1 cellular context compared by ENCODE assay signal in the genomic region with DNA sequence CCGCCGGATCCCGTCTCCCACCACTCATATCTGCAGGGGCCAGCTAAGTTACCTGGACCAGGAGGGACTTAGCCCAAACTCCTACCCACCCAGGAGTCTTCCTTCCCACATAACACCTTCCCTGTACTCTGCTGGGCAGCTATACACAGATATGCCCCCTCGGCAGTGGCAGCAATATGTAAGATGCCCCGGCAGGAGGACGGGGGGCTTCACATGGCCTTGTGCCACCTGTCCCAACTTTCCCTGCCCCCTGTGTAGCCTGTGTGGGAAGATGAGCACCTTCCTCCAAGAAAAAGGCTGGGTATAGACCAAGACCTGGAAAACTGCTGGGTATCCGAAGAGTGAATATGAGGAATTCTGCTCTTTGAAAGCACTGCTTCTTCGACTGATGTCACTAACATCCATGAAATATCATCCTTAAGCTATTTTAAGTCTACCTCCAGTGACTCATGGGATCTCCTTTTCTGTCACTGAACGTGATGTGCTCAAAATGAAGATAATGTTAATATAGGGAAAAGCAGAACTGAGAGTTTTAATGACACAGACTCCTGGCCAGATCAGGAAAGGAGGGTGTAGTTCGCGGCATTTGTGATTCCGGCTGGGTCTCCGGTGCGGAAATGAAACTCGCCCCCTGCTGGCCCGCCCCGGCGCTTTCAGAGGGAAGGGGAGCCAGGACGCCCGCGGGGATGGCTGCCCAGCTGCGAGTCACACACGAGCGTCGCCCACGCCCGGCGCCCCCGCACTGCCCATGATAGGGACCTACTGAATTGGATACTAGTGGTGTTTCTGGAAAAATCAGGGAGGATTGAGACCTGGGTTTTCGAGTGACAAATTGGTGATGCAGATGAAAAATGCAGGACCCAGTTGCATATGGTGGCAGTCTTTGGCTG.
TF ChIP-seq lines count a peak whose summit lies in the region.

No MANE protein-coding gene starts in this region.

TF ChIP-seq in GM12878, 131 proteins besides CTCF, POLR2A, EP300 and RAD21 (continued from another document):
- TF ChIP-seq GABPA (IDR thresholded peaks at IDR 0.05; ENCODE audit: low read depth) (no peak), SMARCA5 (IDR thresholded peaks at IDR 0.05) (peak; percentile 61; the same call in 1 of the 2 replicates), CHD2 (IDR thresholded peaks at IDR 0.05; ENCODE audit: borderline replicate concordance, low read depth, low read length) (peak; percentile 46), EGR1 (IDR thresholded peaks at IDR 0.05; ENCODE audit: borderline replicate concordance in 1 of 2, low read depth in 2 of 2, low read length in 2 of 2) (peak in 1 of 2 experiments; percentile 90; a peak in 2 of 3 replicates), EED (IDR thresholded peaks at IDR 0.05; ENCODE audit: low read depth) (peak; percentile 98), SPI1 (IDR thresholded peaks at IDR 0.05; ENCODE audit: borderline replicate concordance, insufficient read depth, low read depth, low read length) (peak; percentile 96), SIX5 (IDR thresholded peaks at IDR 0.05; ENCODE audit: low read depth, low read length, severe bottlenecking) (no peak), BMI1 (IDR thresholded peaks at IDR 0.05; ENCODE audit: borderline replicate concordance) (peak; percentile 51; the same call in 1 of the 2 replicates), WRNIP1 (IDR thresholded peaks at IDR 0.05; ENCODE audit: borderline replicate concordance, low read depth, low read length) (no peak), MEF2B (IDR thresholded peaks at IDR 0.05; ENCODE audit: partially characterized antibody, poor library complexity, severe bottlenecking) (peak; percentile 75), ZNF384 (IDR thresholded peaks at IDR 0.05; ENCODE audit: borderline replicate concordance, low read depth, low read length) (no peak)
- TF ChIP-seq, protein P1, sequence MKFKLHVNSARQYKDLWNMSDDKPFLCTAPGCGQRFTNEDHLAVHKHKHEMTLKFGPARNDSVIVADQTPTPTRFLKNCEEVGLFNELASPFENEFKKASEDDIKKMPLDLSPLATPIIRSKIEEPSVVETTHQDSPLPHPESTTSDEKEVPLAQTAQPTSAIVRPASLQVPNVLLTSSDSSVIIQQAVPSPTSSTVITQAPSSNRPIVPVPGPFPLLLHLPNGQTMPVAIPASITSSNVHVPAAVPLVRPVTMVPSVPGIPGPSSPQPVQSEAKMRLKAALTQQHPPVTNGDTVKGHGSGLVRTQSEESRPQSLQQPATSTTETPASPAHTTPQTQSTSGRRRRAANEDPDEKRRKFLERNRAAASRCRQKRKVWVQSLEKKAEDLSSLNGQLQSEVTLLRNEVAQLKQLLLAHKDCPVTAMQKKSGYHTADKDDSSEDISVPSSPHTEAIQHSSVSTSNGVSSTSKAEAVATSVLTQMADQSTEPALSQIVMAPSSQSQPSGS (IDR thresholded peaks at IDR 0.05; ENCODE audit: low read length) = peak; percentile 81
